ENCODE assay signal across 20 cellular contexts in the genomic region with DNA sequence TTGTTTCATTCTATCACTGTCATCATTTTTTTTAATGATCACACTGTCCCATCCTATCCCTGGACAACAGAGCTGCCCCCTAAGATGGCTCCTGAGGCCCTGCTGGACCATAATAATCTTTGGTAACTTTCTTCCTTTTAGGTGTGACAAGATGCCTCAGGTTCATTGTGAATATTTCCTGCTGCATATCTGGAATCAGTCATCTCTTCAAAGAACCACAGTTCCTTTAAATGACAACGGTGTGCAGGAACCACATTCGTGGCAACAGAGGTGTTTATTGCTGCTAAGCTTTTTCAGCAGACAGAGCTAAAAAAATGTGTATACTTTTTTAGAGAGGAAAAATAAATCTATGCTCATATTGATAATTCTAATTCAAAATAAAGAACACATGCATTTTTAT.
DNase-seq lines count a peak whose midpoint lies in the region; ATAC-seq, FAIRE-seq and TF ChIP-seq lines count a peak whose summit lies in the region.
"Had no signal": no experiment of that assay in that cellular context is flagged by ENCODE, and none has a peak within 500 bp of the region (broad histone marks: within the 10 kb centered on the region; RNA-seq: fewer than 3 reads in every experiment).

No MANE protein-coding gene starts in this region.

- WGBS in K562 (ENCODE audit: insufficient coverage, low coverage, missing lambda C conversion rate): 93% methylated on average over 2 of the region's 2 CpGs

- no peak for TF ChIP-seq POLR2A in K562 (conservative IDR thresholded peaks at IDR 0.05)

- no peak for TF ChIP-seq EP300 in K562 (IDR thresholded peaks at IDR 0.05; ENCODE audit: low read length)

- H3K4me3 ChIP-seq in K562: no peak overlapping the region
- H3K4me3 ChIP-seq: HAP-1 had no signal

- H3K4me1 Mint-ChIP-seq in activated CD4-positive, alpha-beta T cell treated with anti-CD3 and anti-CD28 coated beads for 36 hours: peaks cover 8% of the 10 kb centered on the region
- H3K4me1 Mint-ChIP-seq in stimulated activated naive CD8-positive, alpha-beta T cell treated with anti-CD3 and anti-CD28 coated beads, Interleukin-15, amount 100 ng/mL, for 72 hours: peaks cover 27% of the 10 kb centered on the region

- TF ChIP-seq RAD21 in K562 (CRISPR knock-in tag; conservative IDR thresholded peaks at IDR 0.05 in 1 of 2, IDR thresholded peaks at IDR 0.05 in 1 of 2): no peak

- H3K36me3 Mint-ChIP-seq in activated CD4-positive, alpha-beta T cell treated with anti-CD3 and anti-CD28 coated beads for 36 hours (ENCODE audit: low read depth): peaks cover 50% of the 10 kb centered on the region

- no peak overlapping the region for H3K4me3 Mint-ChIP-seq in activated CD4-positive, alpha-beta T cell treated with anti-CD3 and anti-CD28 coated beads for 36 hours
- no peak overlapping the region for H3K4me3 Mint-ChIP-seq in stimulated activated naive CD8-positive, alpha-beta T cell treated with anti-CD3 and anti-CD28 coated beads, Interleukin-15, amount 100 ng/mL, for 72 hours

- no TSS peak for BruUV-seq in K562 (replicated peaks; lab: Mats Ljungman, UMichigan)

- CTCF ChIA-PET in activated CD4-positive, alpha-beta T cell treated with anti-CD3 and anti-CD28 coated beads for 36 hours (lab: Charles Lee): no interaction called here
- CTCF ChIA-PET in K562 (lab: Yijun Ruan, JAX; ENCODE audit: low intra/inter-chr PET ratio): no interaction called here

- TF ChIP-seq CTCF in K562 (IDR thresholded peaks at IDR 0.05 in 2 of 3, conservative IDR thresholded peaks at IDR 0.05 in 1 of 3; ENCODE audit: insufficient read depth in 2 of 3, low read depth in 1 of 3, low read length in 3 of 3): no peak

- no peaks in the 10 kb centered on the region for H4K20me1 ChIP-seq in K562 (replicated peaks; ENCODE audit: control insufficient read depth, insufficient read depth, low read length)

- no peaks in the 10 kb centered on the region for H3K27me3 ChIP-seq in K562 (ENCODE audit: control insufficient read depth in 2 of 2, insufficient read depth in 2 of 2, low read length in 2 of 2)

- DNase-seq in activated CD4-positive, alpha-beta T cell treated with anti-CD3 and anti-CD28 coated beads for 36 hours: peak; percentile 12
- DNase-seq in activated CD4-positive, alpha-beta T cell treated with anti-CD3 and anti-CD28 coated beads, Interleukin-2, amount 50 U/mL, for 1 hour: no peak
- DNase-seq in stimulated activated naive CD8-positive, alpha-beta T cell treated with anti-CD3 and anti-CD28 coated beads, Interleukin-15, amount 100 ng/mL, for 72 hours: no peak
- no peak for DNase-seq in stimulated activated naive CD8-positive, alpha-beta T cell treated with anti-CD3 and anti-CD28 coated beads, Interleukin-15, Interleukin-2, amounts not matched to agents 100 U/mL and 50 U/mL, for 24 hours
- DNase-seq in K562 (ENCODE audit: extremely low read depth in 1 of 4, low spot score in 3 of 4): no peak
- DNase-seq in NK-92 treated with Interleukin-12 subunit alpha and Interleukin-12 subunit beta, amount 100 ng/mL, for 24 hours (lab: John Stamatoyannopoulos, UW): no peak
- DNase-seq in midbrain (lab: John Stamatoyannopoulos, UW): no peak
- DNase-seq: 8988T, COR-L47, Kasumi-1, NCI-H1105 treated with DMSO at 0.1 percent for 48 hours, NCI-H1930, NCI-H2171, NCI-H774 had no signal

- H3K27me3 Mint-ChIP-seq in activated CD4-positive, alpha-beta T cell treated with anti-CD3 and anti-CD28 coated beads for 36 hours: no peaks in the 10 kb centered on the region
- H3K27me3 Mint-ChIP-seq in stimulated activated naive CD8-positive, alpha-beta T cell treated with anti-CD3 and anti-CD28 coated beads, Interleukin-15, amount 100 ng/mL, for 72 hours: no peaks in the 10 kb centered on the region

- POLR2A ChIA-PET in activated CD4-positive, alpha-beta T cell treated with anti-CD3 and anti-CD28 coated beads for 36 hours (lab: Charles Lee): no interaction called here
- POLR2A ChIA-PET in K562 (lab: Yijun Ruan, JAX): interaction anchor here (0.7 kb wide), 1 partner anchor 300 kb away, joined by 3 read pairs; no protein-coding TSS in a partner anchor

- in situ Hi-C loops in K562 (cut with MboI): loop anchor here (25.0 kb wide), 1 partner anchor 1173 kb away; no protein-coding TSS in a partner anchor

- H3K9me1 ChIP-seq in K562 (ENCODE audit: control insufficient read depth, insufficient read depth, low read length): no peaks in the 10 kb centered on the region

- H3K27ac Mint-ChIP-seq in activated CD4-positive, alpha-beta T cell treated with anti-CD3 and anti-CD28 coated beads for 36 hours: peak overlapping the region; percentile 37
- peak overlapping the region in 1 of 2 donors; percentile 82 for H3K27ac Mint-ChIP-seq in stimulated activated naive CD8-positive, alpha-beta T cell treated with anti-CD3 and anti-CD28 coated beads, Interleukin-15, amount 100 ng/mL, for 72 hours

- ATAC-seq in activated CD4-positive, alpha-beta T cell treated with anti-CD3 and anti-CD28 coated beads for 36 hours: peak; percentile 51
- peak; percentile 46 for ATAC-seq in stimulated activated naive CD8-positive, alpha-beta T cell treated with anti-CD3 and anti-CD28 coated beads, Interleukin-15, amount 100 ng/mL, for 72 hours
- ATAC-seq in stimulated activated naive CD8-positive, alpha-beta T cell treated with anti-CD3 and anti-CD28 coated beads, Interleukin-15, Interleukin-2, amounts not matched to agents 100 U/mL and 50 U/mL, for 24 hours: no peak
- ATAC-seq in K562 (no peak), GM21825 (IDR thresholded peaks at IDR 0.05; ENCODE audit: unreplicated experiment) (no peak)
- ATAC-seq: HepG2, Panc1 had no signal

- H3K9ac ChIP-seq in K562 (ENCODE audit: insufficient read depth in 1 of 2, low read depth in 2 of 2, low read length in 2 of 2): no peak overlapping the region

- H3K36me3 ChIP-seq in K562 (ENCODE audit: control insufficient read depth, insufficient read depth, low read length): peaks cover 87% of the 10 kb centered on the region

- no peaks in the 10 kb centered on the region for H3K4me1 ChIP-seq in K562 (replicated peaks in 1 of 2; ENCODE audit: control insufficient read depth in 2 of 2, insufficient read depth in 2 of 2, low read length in 2 of 2)
- H3K4me1 ChIP-seq: HAP-1 had no signal

- intact Hi-C loops in activated CD4-positive, alpha-beta T cell treated with anti-CD3 and anti-CD28 coated beads for 36 hours (cut with DNase I, micrococcal nuclease): no loop called here
- intact Hi-C loops in K562 (cut with micrococcal nuclease): no loop called here

- no peaks in the 10 kb centered on the region for H3K9me3 ChIP-seq in K562 (replicated peaks; ENCODE audit: control insufficient read depth, insufficient read depth, low read depth, low read length)
- H3K9me3 ChIP-seq: HAP-1 had no signal

- H3K4me2 ChIP-seq in K562 (ENCODE audit: insufficient read depth, low read length): no peak overlapping the region

- no peaks in the 10 kb centered on the region for H3K79me2 ChIP-seq in K562 (ENCODE audit: control insufficient read depth, insufficient read depth, low read length)

- no peaks in the 10 kb centered on the region for H3K9me3 Mint-ChIP-seq in activated CD4-positive, alpha-beta T cell treated with anti-CD3 and anti-CD28 coated beads for 36 hours (ENCODE audit: low read depth)
- H3K9me3 Mint-ChIP-seq in stimulated activated naive CD8-positive, alpha-beta T cell treated with anti-CD3 and anti-CD28 coated beads, Interleukin-15, amount 100 ng/mL, for 72 hours: no peaks in the 10 kb centered on the region

- no peak for FAIRE-seq in K562 (lab: Jason Lieb, UNC)
- FAIRE-seq: GM18507, HepG2 had no signal

- H2AFZ ChIP-seq in K562 (ENCODE audit: low read depth, low read length): no peak overlapping the region

- no peak overlapping the region for H3K27ac ChIP-seq in K562 (ENCODE audit: extremely low read depth, low read depth, low read length)
- H3K27ac ChIP-seq: C4-2B had no signal

TF ChIP-seq in K562, 482 proteins besides CTCF, POLR2A, EP300 and RAD21:
- no peak for TF ChIP-seq ZNF184 (CRISPR knock-in tag; IDR thresholded peaks at IDR 0.05)
- TF ChIP-seq PHB (CRISPR knock-in tag; IDR thresholded peaks at IDR 0.05): no peak
- TF ChIP-seq RBM22 (IDR thresholded peaks at IDR 0.05; ENCODE audit: low read depth, low read length, poor library complexity, severe bottlenecking): peak; percentile 12
- TF ChIP-seq ZNF316 (IDR thresholded peaks at IDR 0.05): no peak
TF ChIP-seq in K562: peak in this region for 1.

Comparison
In these comparisons a context has a peak if more than half of its experiments do, and no peak if none do; other contexts are left out.
1. ATAC-seq: peak in activated CD4-positive, alpha-beta T cell treated with anti-CD3 and anti-CD28 coated beads for 36 hours (single experiment) and stimulated activated naive CD8-positive, alpha-beta T cell treated with anti-CD3 and anti-CD28 coated beads, Interleukin-15, amount 100 ng/mL, for 72 hours (single experiment); none in stimulated activated naive CD8-positive, alpha-beta T cell treated with anti-CD3 and anti-CD28 coated beads, Interleukin-15, Interleukin-2, amounts not matched to agents 100 U/mL and 50 U/mL, for 24 hours (single experiment), K562 (single experiment) and GM21825 (single experiment).